In genomic region chr16:89052191-89052787, GRCh38 we compare ENCODE assay signal across 8 cellular contexts. TPM values are rescaled to one million over a fixed set of nuclear protein-coding genes. Genes with fewer than 3 reads are reported as not detected.
DNase-seq lines count a peak whose midpoint lies in the region; ATAC-seq, FAIRE-seq and TF ChIP-seq lines count a peak whose summit lies in the region.
"Had no signal": no experiment of that assay in that cellular context is flagged by ENCODE, and none has a peak within 500 bp of the region (broad histone marks: within the 10 kb centered on the region; RNA-seq: fewer than 3 reads in every experiment).

No MANE protein-coding gene starts in this region.

- H2AFZ ChIP-seq in GM23248 = peak overlapping the region; percentile 77

- no peaks in the 10 kb centered on the region for H3K9me2 ChIP-seq in GM23248 (ENCODE audit: insufficient read depth)

- peaks cover 16% of the 10 kb centered on the region; the same call in 1 of the 2 replicates for H4K20me1 ChIP-seq in BLaER1
- H4K20me1 ChIP-seq in GM23248 (ENCODE audit: insufficient read depth) = no peaks in the 10 kb centered on the region

- in situ Hi-C loops in GM23248 (cut with MboI) = no loop called here

- H3K9ac ChIP-seq in BLaER1 (peak overlapping the region; percentile 48), GM23248 (no peak overlapping the region; the same call in 1 of the 2 replicates), mucosa of stomach (ENCODE audit: low read length) (peak overlapping the region; percentile 54)

- POLR2A ChIA-PET in activated naive CD8-positive, alpha-beta T cell treated with anti-CD3 and anti-CD28 coated beads, Interleukin-2, amount 10 ng/mL, durations not matched to agents 7 days and 5 days (lab: Charles Lee) = no interaction called here

- no peaks in the 10 kb centered on the region for H3K9me3 ChIP-seq in BLaER1
- no peaks in the 10 kb centered on the region for H3K9me3 ChIP-seq in GM23248 (ENCODE audit: low read depth)
- H3K9me3 ChIP-seq in mucosa of stomach (ENCODE audit: control insufficient read depth, low read length) = no peaks in the 10 kb centered on the region

- H3K4me2 ChIP-seq in BLaER1 = peak overlapping the region; percentile 82
- peak overlapping the region; percentile 53 for H3K4me2 ChIP-seq in GM23248 (ENCODE audit: unreplicated experiment)

- H3K4me3 Mint-ChIP-seq in activated naive CD8-positive, alpha-beta T cell treated with anti-CD3 and anti-CD28 coated beads, Interleukin-2, amount 10 ng/mL, durations not matched to agents 7 days and 5 days = peak overlapping the region; percentile 78

- no peak for TF ChIP-seq POLR2A in GM12891 (IDR thresholded peaks at IDR 0.05; ENCODE audit: low read depth, low read length)
- TF ChIP-seq POLR2A in erythroblast (IDR thresholded peaks at IDR 0.05; ENCODE audit: low read length) = no peak

- H3K4me3 ChIP-seq in BLaER1 (peak overlapping the region; percentile 48), GM23248 (peak overlapping the region; percentile 56), mucosa of stomach (ENCODE audit: low read length) (peak overlapping the region; percentile 14)

- H3K9me3 Mint-ChIP-seq in activated naive CD8-positive, alpha-beta T cell treated with anti-CD3 and anti-CD28 coated beads, Interleukin-2, amount 10 ng/mL, durations not matched to agents 7 days and 5 days = no peaks in the 10 kb centered on the region

- peak overlapping the region; percentile 56 for H3K27ac ChIP-seq in BLaER1
- no peak overlapping the region for H3K27ac ChIP-seq in GM23248

- H3K27ac Mint-ChIP-seq in activated naive CD8-positive, alpha-beta T cell treated with anti-CD3 and anti-CD28 coated beads, Interleukin-2, amount 10 ng/mL, durations not matched to agents 7 days and 5 days = peak overlapping the region; percentile 77

- WGBS in GM23248 (ENCODE audit: low coverage in 1 of 2, low lambda C conversion rate in 2 of 2, missing lambda C conversion rate in 2 of 2), 2 experiments = 7 to 10% methylated on average over 35 to 36 of the region's 43 CpGs

- H3K27me3 Mint-ChIP-seq in activated naive CD8-positive, alpha-beta T cell treated with anti-CD3 and anti-CD28 coated beads, Interleukin-2, amount 10 ng/mL, durations not matched to agents 7 days and 5 days = no peaks in the 10 kb centered on the region

- peaks cover 2% of the 10 kb centered on the region for H3K4me1 Mint-ChIP-seq in activated naive CD8-positive, alpha-beta T cell treated with anti-CD3 and anti-CD28 coated beads, Interleukin-2, amount 10 ng/mL, durations not matched to agents 7 days and 5 days

- H3K36me3 ChIP-seq in BLaER1 = no peaks in the 10 kb centered on the region
- no peaks in the 10 kb centered on the region for H3K36me3 ChIP-seq in GM23248 (ENCODE audit: low read depth)
- H3K36me3 ChIP-seq in mucosa of stomach (ENCODE audit: control insufficient read depth, insufficient read depth, low read length) = no peaks in the 10 kb centered on the region

- H3K79me2 ChIP-seq in GM23248 (ENCODE audit: insufficient read depth) = no peaks in the 10 kb centered on the region

- no peak for ATAC-seq in activated naive CD8-positive, alpha-beta T cell treated with anti-CD3 and anti-CD28 coated beads, Interleukin-2, amount 10 ng/mL, durations not matched to agents 7 days and 5 days (ENCODE audit: low read depth)
- ATAC-seq in GM21526 (IDR thresholded peaks at IDR 0.05; ENCODE audit: low FRiP score, unreplicated experiment) = no peak

- H3F3A ChIP-seq in GM23248 (ENCODE audit: insufficient read depth) = no peaks in the 10 kb centered on the region

- H3K4me1 ChIP-seq in BLaER1 = peaks cover 56% of the 10 kb centered on the region
- H3K4me1 ChIP-seq in GM23248 (ENCODE audit: insufficient read depth) = no peaks in the 10 kb centered on the region
- H3K4me1 ChIP-seq in mucosa of stomach (ENCODE audit: control insufficient read depth, insufficient read depth, low read length) = peaks cover 14% of the 10 kb centered on the region

- DNase-seq in GM23248 (peak; percentile 31), GM12891 (ENCODE audit: insufficient read length, low spot score) (no peak), erythroblast (lab: John Stamatoyannopoulos, UW) (no peak)
- DNase-seq in activated naive CD8-positive, alpha-beta T cell treated with anti-CD3 and anti-CD28 coated beads, Interleukin-2, amount 10 ng/mL, durations not matched to agents 7 days and 5 days = no peak
- DNase-seq: foreskin melanocyte had no signal

- no peak for FAIRE-seq in GM12891 (lab: Jason Lieb, UNC)

- no peaks in the 10 kb centered on the region for H3K27me3 ChIP-seq in BLaER1
- peaks cover 18% of the 10 kb centered on the region; the same call in 1 of the 2 replicates for H3K27me3 ChIP-seq in GM23248 (replicated peaks; ENCODE audit: insufficient read depth)
- H3K27me3 ChIP-seq in mucosa of stomach (ENCODE audit: control insufficient read depth, insufficient read depth, low read length) = peaks cover 5% of the 10 kb centered on the region

- H3K36me3 Mint-ChIP-seq in activated naive CD8-positive, alpha-beta T cell treated with anti-CD3 and anti-CD28 coated beads, Interleukin-2, amount 10 ng/mL, durations not matched to agents 7 days and 5 days = no peaks in the 10 kb centered on the region

TF ChIP-seq in GM12891, 5 proteins besides CTCF, POLR2A, EP300 and RAD21:
- TF ChIP-seq POU2F2 (IDR thresholded peaks at IDR 0.05; ENCODE audit: low read depth, low read length) = no peak
- no peak for TF ChIP-seq TAF1 (IDR thresholded peaks at IDR 0.05; ENCODE audit: low read depth, low read length)
- TF ChIP-seq PAX5 (IDR thresholded peaks at IDR 0.05; ENCODE audit: insufficient read depth, low read length, severe bottlenecking) = no peak
- no peak for TF ChIP-seq POLR2AphosphoS5 (IDR thresholded peaks at IDR 0.05; ENCODE audit: low read depth, low read length)
- no peak for TF ChIP-seq SPI1 (IDR thresholded peaks at IDR 0.05; ENCODE audit: low read depth, low read length)

RNA-seq across cellular contexts. Expression of gene ACSF3, which starts 41.4 kb away (rescaled TPM):
- 17.1 and 26.7 TPM in 2 replicates for total RNA-seq in GM23248 (2014; rRNA removed; shearing (Covaris generic))
- polyA plus RNA-seq in GM23248 (2016; fragmentation: Nextera tagmentation; extraction: Ambion mirVana) = 15.2 and 15.9 TPM in 2 replicates
- total RNA-seq in activated naive CD8-positive, alpha-beta T cell treated with anti-CD3 and anti-CD28 coated beads, Interleukin-2, amount 10 ng/mL, durations not matched to agents 7 days and 5 days = 10 to 100 TPM; 53.0 to 53.7 TPM
- polyA plus RNA-seq in GM12891 (2012; ENCODE audit: low read depth, missing spikeins) = 24.9 TPM
